In genomic region chr2:232882085-232882484, GRCh38 we compare ENCODE assay signal across 12 cellular contexts. TPM values are rescaled to one million over a fixed set of nuclear protein-coding genes. Genes with fewer than 3 reads are reported as not detected.
DNase-seq lines count a peak whose midpoint lies in the region; ATAC-seq and TF ChIP-seq lines count a peak whose summit lies in the region.
"Had no signal": no experiment of that assay in that cellular context is flagged by ENCODE, and none has a peak within 500 bp of the region (broad histone marks: within the 10 kb centered on the region; RNA-seq: fewer than 3 reads in every experiment).

No MANE protein-coding gene starts in this region.

- H3K4me2 ChIP-seq in neuronal stem cell (ENCODE audit: insufficient read depth, low read length, poor library complexity, severe bottlenecking): no peak overlapping the region

- no peak overlapping the region for H3K14ac ChIP-seq in neuronal stem cell (ENCODE audit: low read length)

- no peak overlapping the region for H2AFZ ChIP-seq in neuronal stem cell (ENCODE audit: low read length)
- H2AFZ ChIP-seq: GM23248 had no signal

- no peak overlapping the region for H4K91ac ChIP-seq in neuronal stem cell (ENCODE audit: low read depth, low read length, poor library complexity)

- no peak overlapping the region for H2AK5ac ChIP-seq in neuronal stem cell (ENCODE audit: low read depth, low read length)

- TF ChIP-seq EP300 in gastroesophageal sphincter (IDR thresholded peaks at IDR 0.05): no peak

- ATAC-seq in Right ventricle myocardium inferior: no peak
- ATAC-seq in heart right ventricle: no peak
- ATAC-seq in HG03139 (IDR thresholded peaks at IDR 0.05; ENCODE audit: unreplicated experiment): no peak
- ATAC-seq in gastroesophageal sphincter: no peak

- TF ChIP-seq CTCF in heart right ventricle (IDR thresholded peaks at IDR 0.05): no peak
- no peak for TF ChIP-seq CTCF in RWPE1 (conservative IDR thresholded peaks at IDR 0.05; ENCODE audit: low read depth)
- no peak for TF ChIP-seq CTCF in gastroesophageal sphincter (IDR thresholded peaks at IDR 0.05)

- no peak for TF ChIP-seq POLR2A in gastroesophageal sphincter (IDR thresholded peaks at IDR 0.05)

- H3K36me3 ChIP-seq in heart right ventricle (no peaks in the 10 kb centered on the region), neuronal stem cell (replicated peaks in 1 of 2; ENCODE audit: control insufficient read depth in 2 of 2, insufficient read depth in 2 of 2, low read length in 2 of 2) (no peaks in the 10 kb centered on the region), MG63 (peaks cover 5% of the 10 kb centered on the region), gastroesophageal sphincter (no peaks in the 10 kb centered on the region)

- no peak overlapping the region for H2BK120ac ChIP-seq in neuronal stem cell (ENCODE audit: low read depth, low read length)

- H4K8ac ChIP-seq in neuronal stem cell (ENCODE audit: low read depth, low read length): no peak overlapping the region

- H2BK5ac ChIP-seq in neuronal stem cell (ENCODE audit: low read length): no peak overlapping the region

- no peaks in the 10 kb centered on the region for H3K79me1 ChIP-seq in neuronal stem cell (ENCODE audit: low read depth, low read length)

- DNase-seq in Right ventricle myocardium inferior (ENCODE audit: missing footprints): peak; percentile 25
- DNase-seq in heart right ventricle: no peak
- peak; percentile 6 for DNase-seq in 8988T
- DNase-seq in RWPE1 (ENCODE audit: low spot score): no peak
- DNase-seq in neuronal stem cell (ENCODE audit: low spot score): no peak
- no peak for DNase-seq in MG63
- DNase-seq: DMS79 treated with DMSO at 0.1 percent for 48 hours, EL, GM23248 had no signal

- no peak overlapping the region for H3K9ac ChIP-seq in neuronal stem cell (ENCODE audit: low read depth, low read length, poor library complexity)
- H3K9ac ChIP-seq: GM23248 had no signal

- no peak overlapping the region for H2BK12ac ChIP-seq in neuronal stem cell (ENCODE audit: low read length)

- no peak overlapping the region for H3K18ac ChIP-seq in neuronal stem cell (ENCODE audit: low read length)

- no peak overlapping the region for H3K4ac ChIP-seq in neuronal stem cell (ENCODE audit: low read length)

- H3K4me1 ChIP-seq in heart right ventricle (peaks cover 0 to under 1% (median 0%) of the 10 kb centered on the region in 9 donors), neuronal stem cell (ENCODE audit: control insufficient read depth in 2 of 2, insufficient read depth in 1 of 2, low read depth in 1 of 2, low read length in 2 of 2) (no peaks in the 10 kb centered on the region), gastroesophageal sphincter (peaks cover 0 to under 1% (median 0%) of the 10 kb centered on the region in 3 donors)

- H3K23ac ChIP-seq in neuronal stem cell (ENCODE audit: low read depth, low read length, poor library complexity): peak overlapping the region; percentile 3

- H2BK15ac ChIP-seq in neuronal stem cell (ENCODE audit: low read length): no peak overlapping the region

- intact Hi-C loops in Right ventricle myocardium inferior (cut with DNase I) (no loop called here), heart right ventricle (cut with DNase I) (no loop called here)

- POLR2A ChIA-PET in RWPE1 (lab: Yijun Ruan, JAX; ENCODE audit: low non-redundant PET): no interaction called here

- peaks cover 0 to 29% (median 12%) of the 10 kb centered on the region in 7 donors for H3K27me3 ChIP-seq in heart right ventricle
- peaks cover 0 to 10% (median 4%) of the 10 kb centered on the region in 3 experiments for H3K27me3 ChIP-seq in neuronal stem cell (ENCODE audit: control insufficient read depth in 3 of 3, insufficient read depth in 3 of 3, low read depth in 1 of 3, low read length in 3 of 3)
- no peaks in the 10 kb centered on the region for H3K27me3 ChIP-seq in MG63
- H3K27me3 ChIP-seq in gastroesophageal sphincter: peaks cover 40% of the 10 kb centered on the region

- no peak overlapping the region for H3K4me3 ChIP-seq in heart right ventricle
- H3K4me3 ChIP-seq in neuronal stem cell (ENCODE audit: low read length in 2 of 2): no peak overlapping the region
- H3K4me3 ChIP-seq in MG63: no peak overlapping the region
- no peak overlapping the region for H3K4me3 ChIP-seq in gastroesophageal sphincter
- H3K4me3 ChIP-seq: GM23248 had no signal

- 94% methylated on average over 17 of the region's 17 CpGs for WGBS in heart right ventricle, 2 donors
- WGBS in neuronal stem cell (ENCODE audit: extremely low coverage in 2 of 2, insufficient read length in 2 of 2, insufficient replicate concordance in 1 of 2), 2 donors: no CpG with 5 or more reads among the region's 17 CpGs
- WGBS in gastroesophageal sphincter (ENCODE audit: low coverage in 1 of 2), 2 donors: no CpG with 5 or more reads among the region's 17 CpGs

- H3K9me3 ChIP-seq in heart right ventricle (no peaks in the 10 kb centered on the region), neuronal stem cell (replicated peaks in 1 of 2; ENCODE audit: control insufficient read depth in 2 of 2, insufficient read depth in 1 of 2, low read depth in 1 of 2, low read length in 2 of 2) (peaks cover 0 to 6% of the 10 kb centered on the region in 2 donors), MG63 (no peaks in the 10 kb centered on the region), gastroesophageal sphincter (no peaks in the 10 kb centered on the region)

- no peak overlapping the region for H3K27ac ChIP-seq in heart right ventricle
- H3K27ac ChIP-seq in RWPE1: peak overlapping the region; percentile 40; the same call in 1 of the 2 replicates
- H3K27ac ChIP-seq in neuronal stem cell (replicated peaks; ENCODE audit: low read length): no peak overlapping the region
- H3K27ac ChIP-seq in gastroesophageal sphincter: no peak overlapping the region
- H3K27ac ChIP-seq: C4-2B, GM23248 had no signal

- CTCF ChIA-PET in RWPE1 (lab: Yijun Ruan, JAX): no interaction called here

RNA-seq across cellular contexts. Expression of gene SNORC, which starts 12.0 kb away (rescaled TPM):
- total RNA-seq in Right ventricle myocardium inferior (0.46 TPM), heart right ventricle (1 to 10 TPM in 4 of 10 donors, under 1 TPM in 6; 0.71 to 1.7 (median 0.94) TPM), gastroesophageal sphincter (10 to 100 TPM in 1 of 4 donors, 1 to 10 TPM in 1, under 1 TPM in 1, not detected in 1; 0.54 to 11.6 (median 2.2) TPM)
- 1 to 10 TPM in 1 of 2 donors, under 1 TPM in 1; 0.70 to 1.6 TPM for polyA plus RNA-seq in heart right ventricle
- 2.1 TPM for polyA plus RNA-seq in neuronal stem cell (2013, experiment 1 of 2)
- polyA plus RNA-seq in neuronal stem cell (2013, experiment 2 of 2): 2.9 TPM
- total RNA-seq in MG63 (2014; rRNA removed; shearing (Covaris generic); ENCODE audit: low replicate concordance): 1.1 and 4.1 TPM in 2 replicates
- total RNA-seq: GM23248 had no signal

Comparison
In these comparisons a context has a peak if more than half of its experiments do, and no peak if none do; other contexts are left out.
1. DNase-seq: peak in Right ventricle myocardium inferior (single experiment) and 8988T (single experiment); none in heart right ventricle (0 of 2), RWPE1 (single experiment), neuronal stem cell (single experiment) and MG63 (single experiment).